ENCODE assay signal across 11 cellular contexts in genomic region chr1:54800041-54800898, GRCh38. TPM values are rescaled to one million over a fixed set of nuclear protein-coding genes. Genes with fewer than 3 reads are reported as not detected.
DNase-seq lines count a peak whose midpoint lies in the region; ATAC-seq, FAIRE-seq and TF ChIP-seq lines count a peak whose summit lies in the region.
"Had no signal": no experiment of that assay in that cellular context is flagged by ENCODE, and none has a peak within 500 bp of the region (broad histone marks: within the 10 kb centered on the region; RNA-seq: fewer than 3 reads in every experiment).

No MANE protein-coding gene starts in this region.

- no peaks in the 10 kb centered on the region for H3K36me3 ChIP-seq in iPS-20b (ENCODE audit: insufficient read depth, low read depth, low read length)
- H3K36me3 ChIP-seq: MG63 had no signal

- CTCF ChIA-PET in activated CD4-positive, alpha-beta memory T cell treated with anti-CD3 and anti-CD28 coated beads, Interleukin-2, amount 10 ng/mL, durations not matched to agents 7 days and 5 days (lab: Charles Lee), result interaction anchor here (0.6 to 4.1 kb wide), 16 partner anchors 8 to 301 kb away, joined by 3 to 49 read pairs (median 5); partner anchors contain the start of gene TTC4

- no peak for DNase-seq in activated CD4-positive, alpha-beta memory T cell treated with anti-CD3 and anti-CD28 coated beads, Interleukin-2, amount 10 ng/mL, durations not matched to agents 7 days and 5 days
- peak; percentile 45 for DNase-seq in sciatic nerve (ENCODE audit: low spot score)
- DNase-seq in H54 (ENCODE audit: insufficient read length, low spot score), result no peak
- no peak for DNase-seq in SKM-1 (lab: John Stamatoyannopoulos, UW; ENCODE audit: unreplicated experiment)
- DNase-seq: MG63; stimulated activated CD4-positive, alpha-beta T cell treated with anti-CD3 and anti-CD28 coated beads, Interleukin-1b, Interleukin-23, amount 100 ng/mL, for 48 hours had no signal

- POLR2A ChIA-PET in activated CD4-positive, alpha-beta memory T cell treated with anti-CD3 and anti-CD28 coated beads, Interleukin-2, amount 10 ng/mL, durations not matched to agents 7 days and 5 days (lab: Charles Lee), result interaction anchor here (0.6 to 2.7 kb wide), 17 partner anchors 7 to 600 kb away, joined by 3 to 13 read pairs (median 4); partner anchors contain the start of genes CYB5RL, MRPL37 and TTC4

- H3K4me1 ChIP-seq in iPS-20b (ENCODE audit: insufficient read depth, low read length), result peaks cover 5% of the 10 kb centered on the region

- no peak for FAIRE-seq in H54 (lab: Jason Lieb, UNC)

- H3K4me3 Mint-ChIP-seq in activated CD4-positive, alpha-beta memory T cell treated with anti-CD3 and anti-CD28 coated beads, Interleukin-2, amount 10 ng/mL, durations not matched to agents 7 days and 5 days, result peak overlapping the region; percentile 88

- H3K27me3 ChIP-seq in iPS-20b (ENCODE audit: insufficient read depth, low read length), result peaks cover 26% of the 10 kb centered on the region
- H3K27me3 ChIP-seq: MG63 had no signal

- H3K27ac Mint-ChIP-seq in activated CD4-positive, alpha-beta memory T cell treated with anti-CD3 and anti-CD28 coated beads, Interleukin-2, amount 10 ng/mL, durations not matched to agents 7 days and 5 days, result peak overlapping the region; percentile 95

- no peaks in the 10 kb centered on the region for H3K27me3 Mint-ChIP-seq in activated CD4-positive, alpha-beta memory T cell treated with anti-CD3 and anti-CD28 coated beads, Interleukin-2, amount 10 ng/mL, durations not matched to agents 7 days and 5 days

- H3K9me3 Mint-ChIP-seq in activated CD4-positive, alpha-beta memory T cell treated with anti-CD3 and anti-CD28 coated beads, Interleukin-2, amount 10 ng/mL, durations not matched to agents 7 days and 5 days, result no peaks in the 10 kb centered on the region

- no peak for TF ChIP-seq CTCF in GM12875 (IDR thresholded peaks at IDR 0.05; ENCODE audit: borderline replicate concordance, insufficient read depth, low read depth, low read length)

- intact Hi-C loops in sciatic nerve (cut with DNase I), result no loop called here

- peaks cover 80% of the 10 kb centered on the region for H3K4me1 Mint-ChIP-seq in activated CD4-positive, alpha-beta memory T cell treated with anti-CD3 and anti-CD28 coated beads, Interleukin-2, amount 10 ng/mL, durations not matched to agents 7 days and 5 days

- H3K36me3 Mint-ChIP-seq in activated CD4-positive, alpha-beta memory T cell treated with anti-CD3 and anti-CD28 coated beads, Interleukin-2, amount 10 ng/mL, durations not matched to agents 7 days and 5 days (ENCODE audit: low read depth), result peaks cover 31% of the 10 kb centered on the region

- no peaks in the 10 kb centered on the region for H3K9me3 ChIP-seq in iPS-20b (ENCODE audit: insufficient read depth, low read depth, low read length)
- H3K9me3 ChIP-seq: MG63 had no signal

- no peak overlapping the region for H3K27ac ChIP-seq in iPS-20b (ENCODE audit: low read length)

- no peak for TF ChIP-seq POLR2A in H54 (IDR thresholded peaks at IDR 0.05; ENCODE audit: low read depth, low read length)

- ATAC-seq in sciatic nerve, result no peak
- ATAC-seq in GM21528 (IDR thresholded peaks at IDR 0.05; ENCODE audit: low FRiP score, unreplicated experiment), result no peak
- ATAC-seq in HG03460 (IDR thresholded peaks at IDR 0.05; ENCODE audit: unreplicated experiment), result no peak

- H3K9ac ChIP-seq in iPS-20b (ENCODE audit: low read depth, low read length), result no peak overlapping the region

- H3K4me3 ChIP-seq in GM12875 (ENCODE audit: low read depth, low read length) (peak overlapping the region; percentile 58), iPS-20b (ENCODE audit: low read length) (peak overlapping the region; percentile 51; the same call in 1 of the 2 replicates)
- H3K4me3 ChIP-seq: MG63 had no signal

RNA-seq across cellular contexts. Expression of gene TTC22, which starts 0.9 kb away (rescaled TPM):
- 10 to 100 TPM; 19.8 to 20.9 TPM for total RNA-seq in activated CD4-positive, alpha-beta memory T cell treated with anti-CD3 and anti-CD28 coated beads, Interleukin-2, amount 10 ng/mL, durations not matched to agents 7 days and 5 days
- total RNA-seq in sciatic nerve, result 0.36 TPM
- total RNA-seq: SK-MEL-5 had no signal

RNA-seq across cellular contexts. Expression of gene PARS2, which starts 35.9 kb away (rescaled TPM):
- 1 to 10 TPM; 3.3 to 4.0 TPM for total RNA-seq in activated CD4-positive, alpha-beta memory T cell treated with anti-CD3 and anti-CD28 coated beads, Interleukin-2, amount 10 ng/mL, durations not matched to agents 7 days and 5 days
- 3.6 TPM for total RNA-seq in sciatic nerve

Comparison
In these comparisons a context has a peak if more than half of its experiments do, and no peak if none do; other contexts are left out.
1. RNA of gene TTC22, which starts 0.9 kb away (total RNA-seq): 19.8 to 20.9 TPM in activated CD4-positive, alpha-beta memory T cell treated with anti-CD3 and anti-CD28 coated beads, Interleukin-2, amount 10 ng/mL, durations not matched to agents 7 days and 5 days; 0.36 TPM in sciatic nerve (single experiment); every median in the first group is over 10 times any median in the second.